In the genomic region with DNA sequence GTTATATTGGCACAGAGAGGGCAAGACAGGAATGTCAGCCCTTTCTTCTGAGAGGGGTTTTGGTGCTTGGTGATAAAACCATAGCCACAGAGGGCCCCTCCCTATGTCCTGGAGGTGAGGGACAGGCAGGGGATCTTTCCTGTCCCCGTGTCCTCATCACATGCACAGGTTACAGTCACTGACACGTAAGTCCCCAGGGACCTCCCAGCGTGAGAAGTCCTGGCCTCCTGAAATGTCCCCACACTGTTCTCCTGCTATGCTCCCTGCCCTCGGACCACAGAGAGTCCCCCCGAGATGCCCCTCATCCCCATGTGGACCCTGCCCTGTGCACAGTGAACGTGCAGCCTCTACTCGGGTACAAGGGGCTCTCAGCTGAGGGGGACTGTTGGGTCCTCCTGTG, we compare ENCODE assay signal across 14 cellular contexts.
"Had no signal": no experiment of that assay in that cellular context is flagged by ENCODE, and none has a peak within 500 bp of the region (broad histone marks: within the 10 kb centered on the region; RNA-seq: fewer than 3 reads in every experiment).

No MANE protein-coding gene starts in this region.

- DNase-seq: activated CD4-positive, alpha-beta memory T cell treated with anti-CD3 and anti-CD28 coated beads for 36 hours; activated effector memory CD4-positive, alpha-beta T cell treated with Interleukin-2 at 50 U/mL for 16 hours; activated naive CD4-positive, alpha-beta T cell treated with anti-CD3 and anti-CD28 coated beads, Interleukin-2, amount 50 U/mL, for 16 hours; activated T-cell treated with anti-CD3 and anti-CD28 coated beads, Interleukin-2, amount 50 U/mL, for 24 hours; central memory CD4-positive, alpha-beta T cell; cortex of kidney; effector CD8-positive, alpha-beta T cell; foreskin fibroblast; SK-N-SH; T-helper 1 cell; transverse colon; WERI-Rb-1 had no signal

- H3K27ac ChIP-seq: transverse colon, WERI-Rb-1 had no signal

- ATAC-seq: stimulated activated memory B cell treated with anti-CD40 and anti-IgM and Interleukin-4, amounts not matched to agents 10 μg/mL and 1 μg/mL and 100 μg/mL, for 72 hours had no signal

- H3K27ac Mint-ChIP-seq: activated CD4-positive, alpha-beta memory T cell treated with anti-CD3 and anti-CD28 coated beads for 36 hours; activated T-cell treated with anti-CD3 and anti-CD28 coated beads, Interleukin-2, amount 50 U/mL, for 24 hours; progenitor cell of endocrine pancreas had no signal

- H3K36me3 Mint-ChIP-seq: stimulated activated memory B cell treated with anti-CD40 and anti-IgM and Interleukin-4, amounts not matched to agents 10 μg/mL and 1 μg/mL and 100 μg/mL, for 72 hours had no signal

- H3K36me3 ChIP-seq: transverse colon, WERI-Rb-1 had no signal

- H3K9me3 Mint-ChIP-seq: activated CD4-positive, alpha-beta memory T cell treated with anti-CD3 and anti-CD28 coated beads for 36 hours; activated T-cell treated with anti-CD3 and anti-CD28 coated beads, Interleukin-2, amount 50 U/mL, for 24 hours had no signal

- H3K9me3 ChIP-seq: SK-N-SH, transverse colon had no signal

- H3K4me3 Mint-ChIP-seq: activated CD4-positive, alpha-beta memory T cell treated with anti-CD3 and anti-CD28 coated beads for 36 hours; activated T-cell treated with anti-CD3 and anti-CD28 coated beads, Interleukin-2, amount 50 U/mL, for 24 hours; stimulated activated memory B cell treated with anti-CD40 and anti-IgM and Interleukin-4, amounts not matched to agents 10 μg/mL and 1 μg/mL and 100 μg/mL, for 72 hours had no signal

- H3K4me3 ChIP-seq: transverse colon had no signal

- H3K27me3 ChIP-seq: transverse colon had no signal

- H3K27me3 Mint-ChIP-seq: activated CD4-positive, alpha-beta memory T cell treated with anti-CD3 and anti-CD28 coated beads for 36 hours; activated T-cell treated with anti-CD3 and anti-CD28 coated beads, Interleukin-2, amount 50 U/mL, for 24 hours; progenitor cell of endocrine pancreas had no signal
